In genomic region chr7:136617176-136617575, GRCh38 we compare ENCODE assay signal across 27 cellular contexts.
"Had no signal": no experiment of that assay in that cellular context is flagged by ENCODE, and none has a peak within 500 bp of the region (broad histone marks: within the 10 kb centered on the region; RNA-seq: fewer than 3 reads in every experiment).

No MANE protein-coding gene starts in this region.

- H3K27me3 ChIP-seq: esophagus squamous epithelium, hepatocyte, neutrophil, right lobe of liver, testis, transverse colon had no signal

- H3K27ac Mint-ChIP-seq: activated CD4-positive, alpha-beta memory T cell treated with anti-CD3 and anti-CD28 coated beads, Interleukin-2, amount 10 ng/mL, durations not matched to agents 7 days and 5 days; activated CD4-positive, alpha-beta T cell treated with anti-CD3 and anti-CD28 coated beads, Interleukin-2, amount 10 ng/mL, durations not matched to agents 7 days and 5 days; activated T-cell treated with anti-CD3 and anti-CD28 coated beads, Interleukin-2, amount 50 U/mL, for 24 hours; dendritic cell treated with granulocyte-macrophage colony-stimulating factor and Interleukin-4, amounts not matched to agents 40 ng/mL and 50 ng/mL, for 4 days; naive B cell; nephron progenitor cell; T-helper 17 cell; WTC11 had no signal

- H3K36me3 ChIP-seq: esophagus squamous epithelium, neutrophil, transverse colon had no signal

- DNase-seq: activated CD4-positive, alpha-beta memory T cell treated with anti-CD3 and anti-CD28 coated beads, Interleukin-2, amount 10 ng/mL, durations not matched to agents 7 days and 5 days; activated CD4-positive, alpha-beta T cell treated with anti-CD3 and anti-CD28 coated beads for 1 hour; activated CD4-positive, alpha-beta T cell treated with anti-CD3 and anti-CD28 coated beads, Interleukin-2, amount 10 ng/mL, durations not matched to agents 7 days and 5 days; activated CD8-positive, alpha-beta memory T cell treated with anti-CD3 and anti-CD28 coated beads, Interleukin-2, amount 50 U/mL, for 48 hours; activated gamma-delta T cell treated with Interleukin-2 at 50 U/mL for 16 hours; activated naive CD4-positive, alpha-beta T cell treated with anti-CD3 and anti-CD28 coated beads, Interleukin-2, amount 50 U/mL, for 16 hours; activated T-cell treated with anti-CD3 and anti-CD28 coated beads, Interleukin-2, amount 50 U/mL, for 24 hours; esophagus squamous epithelium; left cardiac atrium; left ventricle myocardium superior; mammary epithelial cell; naive B cell; nephron progenitor cell; right lobe of liver; stimulated activated CD4-positive, alpha-beta T cell treated with anti-CD3 and anti-CD28 coated beads, Interleukin-12 subunit alpha, Interleukin-12 subunit beta, amount 100 ng/mL, for 4 hours; stimulated activated CD4-positive, alpha-beta T cell treated with anti-CD3 and anti-CD28 coated beads, Interleukin-4, amount 100 ng/mL, for 1 hour; stimulated activated naive CD8-positive, alpha-beta T cell treated with anti-CD3 and anti-CD28 coated beads, Interleukin-15, Interleukin-2, amounts not matched to agents 100 U/mL and 50 U/mL, for 24 hours; T-helper 17 cell; T1000; testis; transverse colon had no signal

- H3K4me1 Mint-ChIP-seq: activated CD4-positive, alpha-beta memory T cell treated with anti-CD3 and anti-CD28 coated beads, Interleukin-2, amount 10 ng/mL, durations not matched to agents 7 days and 5 days; activated CD4-positive, alpha-beta T cell treated with anti-CD3 and anti-CD28 coated beads, Interleukin-2, amount 10 ng/mL, durations not matched to agents 7 days and 5 days; central memory CD8-positive, alpha-beta T cell; naive B cell; nephron progenitor cell; T-helper 17 cell had no signal

- H3K36me3 Mint-ChIP-seq: naive B cell, WTC11 had no signal

- H3K4me3 ChIP-seq: esophagus squamous epithelium, hepatocyte, right lobe of liver, skin epidermis, testis, transverse colon had no signal

- H3K27me3 Mint-ChIP-seq: activated CD4-positive, alpha-beta memory T cell treated with anti-CD3 and anti-CD28 coated beads, Interleukin-2, amount 10 ng/mL, durations not matched to agents 7 days and 5 days; activated CD4-positive, alpha-beta T cell treated with anti-CD3 and anti-CD28 coated beads, Interleukin-2, amount 10 ng/mL, durations not matched to agents 7 days and 5 days; activated T-cell treated with anti-CD3 and anti-CD28 coated beads, Interleukin-2, amount 50 U/mL, for 24 hours; central memory CD8-positive, alpha-beta T cell; dendritic cell treated with granulocyte-macrophage colony-stimulating factor and Interleukin-4, amounts not matched to agents 40 ng/mL and 50 ng/mL, for 4 days; naive B cell; T-helper 17 cell had no signal

- H3K4me3 Mint-ChIP-seq: activated CD4-positive, alpha-beta memory T cell treated with anti-CD3 and anti-CD28 coated beads, Interleukin-2, amount 10 ng/mL, durations not matched to agents 7 days and 5 days; activated CD4-positive, alpha-beta T cell treated with anti-CD3 and anti-CD28 coated beads, Interleukin-2, amount 10 ng/mL, durations not matched to agents 7 days and 5 days; activated T-cell treated with anti-CD3 and anti-CD28 coated beads, Interleukin-2, amount 50 U/mL, for 24 hours; central memory CD8-positive, alpha-beta T cell; dendritic cell treated with granulocyte-macrophage colony-stimulating factor and Interleukin-4, amounts not matched to agents 40 ng/mL and 50 ng/mL, for 4 days; naive B cell; nephron progenitor cell; T-helper 17 cell; WTC11 had no signal
